8 cellular contexts compared by ENCODE assay signal in the genomic region with DNA sequence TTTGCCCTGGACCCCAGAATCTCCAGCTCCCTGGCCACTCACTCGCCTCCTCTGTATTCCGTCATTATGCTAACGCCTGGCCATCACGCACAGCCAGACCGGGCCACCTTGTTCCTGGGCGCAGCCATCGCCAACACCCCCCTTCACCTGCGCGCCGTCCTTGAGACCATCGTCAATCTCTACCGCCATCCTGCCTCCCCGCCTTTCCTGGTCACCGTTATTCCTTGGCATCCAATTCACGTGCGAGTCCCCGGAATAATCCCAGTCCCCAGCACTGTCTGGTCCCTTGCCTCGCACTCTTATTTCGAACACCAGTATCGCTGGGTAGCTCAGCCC. TPM values are rescaled to one million over a fixed set of nuclear protein-coding genes. Genes with fewer than 3 reads are reported as not detected.
A peak's percentile ranks its signal among the peaks of the same experiment; 100 is the strongest.
DNase-seq lines count a peak whose midpoint lies in the region; ATAC-seq and TF ChIP-seq lines count a peak whose summit lies in the region.

No MANE protein-coding gene starts in this region.

- peaks cover 4 to 26% of the 10 kb centered on the region in 2 donors for H3K36me3 Mint-ChIP-seq in CD4-positive, alpha-beta memory T cell

- ATAC-seq in HG03159 (IDR thresholded peaks at IDR 0.05; ENCODE audit: unreplicated experiment) = peak; percentile 20

- POLR2A ChIA-PET in CD4-positive, alpha-beta memory T cell (lab: Charles Lee; ENCODE audit: partially characterized antibody) = interaction anchor here (0.5 to 5.7 kb wide), 11 partner anchors 8 to 145 kb away, joined by 3 to 61 read pairs (median 4); a partner anchor contains a TSS

- peak overlapping the region; percentile 63 to 98 for H3K4me3 ChIP-seq in CD4-positive, alpha-beta memory T cell (ENCODE audit: low read length in 2 of 2)
- peak overlapping the region; percentile 90 for H3K4me3 ChIP-seq in astrocyte of the cerebellum (ENCODE audit: low read depth, low read length)
- H3K4me3 ChIP-seq in stomach = peak overlapping the region; percentile 72 to 95 (median 78)

- no peaks in the 10 kb centered on the region for H3K9me3 Mint-ChIP-seq in CD4-positive, alpha-beta memory T cell

- no peak for DNase-seq in CD4-positive, alpha-beta memory T cell
- DNase-seq in astrocyte of the cerebellum (ENCODE audit: low read depth) (no peak), islet precursor cell (peak; percentile 61), stomach (no peak), hepatic stellate cell (ENCODE audit: low spot score) (no peak), DMS114 treated with DMSO at 0.1 percent for 48 hours (lab: John Stamatoyannopoulos, UW; ENCODE audit: unreplicated experiment) (no peak), NCI-H2171 treated with DMSO at 0.1 percent for 48 hours (lab: John Stamatoyannopoulos, UW) (no peak)

- TF ChIP-seq EP300 in stomach (IDR thresholded peaks at IDR 0.05) = no peak

- no peaks in the 10 kb centered on the region for H3K9me3 ChIP-seq in CD4-positive, alpha-beta memory T cell (ENCODE audit: control insufficient read depth in 1 of 2, low read length in 2 of 2)
- no peaks in the 10 kb centered on the region for H3K9me3 ChIP-seq in stomach

- 0 to 1% (median 1%) methylated on average over 20 of the region's 20 CpGs for WGBS in stomach, 5 donors

- peak overlapping the region; percentile 76 to 99 (median 95) for H3K27ac Mint-ChIP-seq in CD4-positive, alpha-beta memory T cell

- CTCF ChIA-PET in CD4-positive, alpha-beta memory T cell (lab: Charles Lee; ENCODE audit: partially characterized antibody) = interaction anchor here (1.2 to 1.9 kb wide), 2 partner anchors 8 to 108 kb away, joined by 3 to 4 read pairs; no protein-coding TSS in a partner anchor

- no peak for TF ChIP-seq CTCF in astrocyte of the cerebellum (IDR thresholded peaks at IDR 0.05; ENCODE audit: low read depth, low read length, missing control alignments)
- TF ChIP-seq CTCF in stomach (IDR thresholded peaks at IDR 0.05) = no peak

- H3K27ac ChIP-seq in CD4-positive, alpha-beta memory T cell (ENCODE audit: low read depth, low read length) = peak overlapping the region; percentile 74
- peak overlapping the region; percentile 87 to 92 (median 88) for H3K27ac ChIP-seq in stomach

- in situ Hi-C loops in astrocyte of the cerebellum (cut with HindIII; ENCODE audit: low sequenced_read_pairs) = no loop called here

- no peaks in the 10 kb centered on the region for H3K27me3 ChIP-seq in CD4-positive, alpha-beta memory T cell (ENCODE audit: insufficient read depth, low read length)
- H3K27me3 ChIP-seq in stomach = no peaks in the 10 kb centered on the region

- intact Hi-C loops in CD4-positive, alpha-beta memory T cell (cut with micrococcal nuclease) = loop anchor here (1.0 to 5.0 kb wide), 5 partner anchors 20 to 83 kb away; a partner anchor contains a TSS
- intact Hi-C loops in stomach (cut with DNase I; ENCODE audit: low total_unique reads) = no loop called here

- H3K27me3 Mint-ChIP-seq in CD4-positive, alpha-beta memory T cell = no peaks in the 10 kb centered on the region

- no peak for TF ChIP-seq POLR2A in stomach (IDR thresholded peaks at IDR 0.05)

- H3K4me3 Mint-ChIP-seq in CD4-positive, alpha-beta memory T cell = peak overlapping the region; percentile 88 to 96 (median 92)

- H3K4me1 Mint-ChIP-seq in CD4-positive, alpha-beta memory T cell = peaks cover 12 to 42% (median 30%) of the 10 kb centered on the region in 4 donors

- peaks cover 22% of the 10 kb centered on the region for H3K4me1 ChIP-seq in CD4-positive, alpha-beta memory T cell (ENCODE audit: insufficient read depth, low read length)
- H3K4me1 ChIP-seq in stomach = peaks cover 13 to 32% (median 27%) of the 10 kb centered on the region in 4 donors

- H3K36me3 ChIP-seq in CD4-positive, alpha-beta memory T cell (ENCODE audit: insufficient read depth, low read length) = peaks cover 10% of the 10 kb centered on the region
- peaks cover 6 to 27% (median 23%) of the 10 kb centered on the region in 4 donors for H3K36me3 ChIP-seq in stomach

RNA-seq across cellular contexts. Expression of a gene that starts 0.5 kb away (rescaled TPM):
- 10 to 100 TPM; 48.9 to 51.3 TPM for total RNA-seq in CD4-positive, alpha-beta memory T cell
- 100 to 1,000 TPM in 1 of 2 donors, 10 to 100 TPM in 1; 93.7 to 114 TPM for polyA plus RNA-seq in CD4-positive, alpha-beta memory T cell
- total RNA-seq in stomach = 100 to 1,000 TPM in 1 of 5 donors, 10 to 100 TPM in 4; 20.1 to 191 (median 35.0) TPM
- polyA plus RNA-seq in stomach = 10 to 100 TPM; 53.2 to 90.8 (median 62.9) TPM

RNA-seq across cellular contexts. Expression of a gene that starts 5.3 kb away (rescaled TPM):
- total RNA-seq in CD4-positive, alpha-beta memory T cell = 10 to 100 TPM; 13.3 to 13.5 TPM
- polyA plus RNA-seq in CD4-positive, alpha-beta memory T cell = under 1 TPM; 0.43 to 0.69 TPM
- total RNA-seq in stomach = 1 to 10 TPM in 3 of 5 donors, under 1 TPM in 1, not detected in 1; 0.87 to 5.3 (median 1.9) TPM
- 1 to 10 TPM in 2 of 3 donors, under 1 TPM in 1; 0.46 to 1.3 (median 1.1) TPM for polyA plus RNA-seq in stomach

RNA-seq across cellular contexts. Expression of a gene that starts 14.1 kb away (rescaled TPM):
- total RNA-seq in CD4-positive, alpha-beta memory T cell = 10 to 100 TPM; 17.0 to 21.1 TPM
- 10 to 100 TPM; 22.3 to 24.3 TPM for polyA plus RNA-seq in CD4-positive, alpha-beta memory T cell
- 100 to 1,000 TPM in 1 of 5 donors, 10 to 100 TPM in 4; 11.0 to 197 (median 58.3) TPM for total RNA-seq in stomach
- polyA plus RNA-seq in stomach = 10 to 100 TPM; 27.4 to 40.9 (median 34.0) TPM

RNA-seq across cellular contexts. Expression of a gene that starts 19.8 kb away (rescaled TPM):
- 10 to 100 TPM; 46.9 to 47.0 TPM for total RNA-seq in CD4-positive, alpha-beta memory T cell
- 1 to 10 TPM in 1 of 2 donors, under 1 TPM in 1; 0.77 to 8.9 TPM for polyA plus RNA-seq in CD4-positive, alpha-beta memory T cell
- total RNA-seq in stomach = 10 to 100 TPM in 2 of 5 donors, 1 to 10 TPM in 3; 6.7 to 13.4 (median 9.0) TPM
- 1 to 10 TPM; 2.1 to 5.0 (median 2.6) TPM for polyA plus RNA-seq in stomach

RNA-seq across cellular contexts. Expression of a gene that starts 20.0 kb away (rescaled TPM):
- total RNA-seq in CD4-positive, alpha-beta memory T cell = 10 to 100 TPM; 11.7 to 13.6 TPM
- 1 to 10 TPM; 3.0 to 6.8 TPM for polyA plus RNA-seq in CD4-positive, alpha-beta memory T cell
- 10 to 100 TPM in 3 of 5 donors, 1 to 10 TPM in 1, not detected in 1; 8.6 to 14.2 (median 12.0) TPM for total RNA-seq in stomach
- 1 to 10 TPM; 5.7 to 10.0 (median 6.0) TPM for polyA plus RNA-seq in stomach
